In genomic region chr15:67914537-67915373, GRCh38 we compare ENCODE assay signal across 8 cellular contexts.
DNase-seq lines count a peak whose midpoint lies in the region; ATAC-seq and TF ChIP-seq lines count a peak whose summit lies in the region.

No MANE protein-coding gene starts in this region.

- H4K8ac ChIP-seq in neuronal stem cell (ENCODE audit: low read depth, low read length): no peak overlapping the region

- CTCF ChIA-PET in Caco-2 (lab: Charles Lee): interaction anchor here (0.7 to 2.4 kb wide), 9 partner anchors 31 to 240 kb away, joined by 3 to 11 read pairs (median 5); partner anchors contain the start of gene PIAS1
- CTCF ChIA-PET in activated CD4-positive, alpha-beta T cell treated with anti-CD3 and anti-CD28 coated beads, Interleukin-2, amount 10 ng/mL, durations not matched to agents 7 days and 5 days (lab: Charles Lee): no interaction called here

- no peak overlapping the region for H2BK12ac ChIP-seq in neuronal stem cell (ENCODE audit: low read length)

- TF ChIP-seq POLR2A in esophagus squamous epithelium (IDR thresholded peaks at IDR 0.05): no peak

- POLR2A ChIA-PET in Caco-2 (lab: Charles Lee): interaction anchor here (1.1 to 3.8 kb wide), 7 partner anchors 12 to 139 kb away, joined by 3 to 24 read pairs (median 6); partner anchors contain the start of gene PIAS1
- POLR2A ChIA-PET in activated CD4-positive, alpha-beta T cell treated with anti-CD3 and anti-CD28 coated beads, Interleukin-2, amount 10 ng/mL, durations not matched to agents 7 days and 5 days (lab: Charles Lee): no interaction called here

- H3K18ac ChIP-seq in neuronal stem cell (ENCODE audit: low read length): peak overlapping the region; percentile 32

- peaks cover 6% of the 10 kb centered on the region for H3K36me3 Mint-ChIP-seq in Caco-2 (ENCODE audit: insufficient read depth, unreplicated experiment)
- no peaks in the 10 kb centered on the region for H3K36me3 Mint-ChIP-seq in activated CD4-positive, alpha-beta T cell treated with anti-CD3 and anti-CD28 coated beads, Interleukin-2, amount 10 ng/mL, durations not matched to agents 7 days and 5 days (ENCODE audit: low read depth)

- H3K9ac ChIP-seq in neuronal stem cell (ENCODE audit: low read depth, low read length, poor library complexity): no peak overlapping the region

- no peak for ATAC-seq in GM19463 (IDR thresholded peaks at IDR 0.05; ENCODE audit: unreplicated experiment)

- peaks cover 9% of the 10 kb centered on the region for H3K9me3 ChIP-seq in Caco-2
- H3K9me3 ChIP-seq in esophagus squamous epithelium: peaks cover 0 to 6% (median 0%) of the 10 kb centered on the region in 3 donors
- peaks cover 2 to 5% of the 10 kb centered on the region in 2 donors for H3K9me3 ChIP-seq in neuronal stem cell (replicated peaks in 1 of 2; ENCODE audit: control insufficient read depth in 2 of 2, insufficient read depth in 1 of 2, low read depth in 1 of 2, low read length in 2 of 2)

- BruUV-seq in Caco-2 (replicated peaks; lab: Mats Ljungman, UMichigan): TSS peak; percentile 83

- no peak overlapping the region for H3K4ac ChIP-seq in neuronal stem cell (ENCODE audit: low read length)

- TF ChIP-seq CTCF in Caco-2 (IDR thresholded peaks at IDR 0.05; ENCODE audit: insufficient read depth in 1 of 2, low read depth in 1 of 2, low read length in 1 of 2, severe bottlenecking in 1 of 2, unreplicated experiment in 1 of 2) (no peak), esophagus squamous epithelium (IDR thresholded peaks at IDR 0.05) (no peak)

- no peaks in the 10 kb centered on the region for H3K9me3 Mint-ChIP-seq in Caco-2 (ENCODE audit: unreplicated experiment)
- peaks cover 17% of the 10 kb centered on the region for H3K9me3 Mint-ChIP-seq in activated CD4-positive, alpha-beta T cell treated with anti-CD3 and anti-CD28 coated beads, Interleukin-2, amount 10 ng/mL, durations not matched to agents 7 days and 5 days

- H2AFZ ChIP-seq in neuronal stem cell (ENCODE audit: low read length): peak overlapping the region; percentile 87

- H2BK5ac ChIP-seq in neuronal stem cell (ENCODE audit: low read length): no peak overlapping the region

- H2AK5ac ChIP-seq in neuronal stem cell (ENCODE audit: low read depth, low read length): no peak overlapping the region

- peaks cover 36% of the 10 kb centered on the region for H3K4me1 Mint-ChIP-seq in Caco-2 (ENCODE audit: low read depth, unreplicated experiment)
- H3K4me1 Mint-ChIP-seq in activated CD4-positive, alpha-beta T cell treated with anti-CD3 and anti-CD28 coated beads, Interleukin-2, amount 10 ng/mL, durations not matched to agents 7 days and 5 days: no peaks in the 10 kb centered on the region

- no peaks in the 10 kb centered on the region for H3K79me1 ChIP-seq in neuronal stem cell (ENCODE audit: low read depth, low read length)

- H3K36me3 ChIP-seq in Caco-2 (ENCODE audit: control insufficient read depth, insufficient read depth, low read length): no peaks in the 10 kb centered on the region
- H3K36me3 ChIP-seq in esophagus squamous epithelium: no peaks in the 10 kb centered on the region
- H3K36me3 ChIP-seq in neuronal stem cell (replicated peaks in 1 of 2; ENCODE audit: control insufficient read depth in 2 of 2, insufficient read depth in 2 of 2, low read length in 2 of 2): no peaks in the 10 kb centered on the region

- H3K27ac Mint-ChIP-seq in Caco-2 (ENCODE audit: unreplicated experiment): peak overlapping the region; percentile 72
- H3K27ac Mint-ChIP-seq in activated CD4-positive, alpha-beta T cell treated with anti-CD3 and anti-CD28 coated beads, Interleukin-2, amount 10 ng/mL, durations not matched to agents 7 days and 5 days: no peak overlapping the region

- DNase-seq in Caco-2 (peak; percentile 74), NCI-H510A treated with DMSO at 0.1 percent for 48 hours (lab: John Stamatoyannopoulos, UW) (peak; percentile 61), esophagus squamous epithelium (lab: John Stamatoyannopoulos, UW) (no peak), neuronal stem cell (ENCODE audit: low spot score) (peak; percentile 38)
- DNase-seq in stimulated activated CD8-positive, alpha-beta memory T cell treated with anti-CD3 and anti-CD28 coated beads, Interleukin-4, amount 100 ng/mL, for 48 hours: no peak
- DNase-seq in NK-92 treated with Interleukin-12 subunit alpha and Interleukin-12 subunit beta, amount 100 ng/mL, for 24 hours (lab: John Stamatoyannopoulos, UW): no peak
- no peak for DNase-seq in activated CD4-positive, alpha-beta T cell treated with anti-CD3 and anti-CD28 coated beads, Interleukin-2, amount 10 ng/mL, durations not matched to agents 7 days and 5 days

- H3K27ac ChIP-seq in esophagus squamous epithelium (peak overlapping the region; percentile 4 to 76 (median 74)), neuronal stem cell (replicated peaks; ENCODE audit: low read length) (peak overlapping the region; percentile 24)

- H4K91ac ChIP-seq in neuronal stem cell (ENCODE audit: low read depth, low read length, poor library complexity): no peak overlapping the region

- H3K4me2 ChIP-seq in neuronal stem cell (ENCODE audit: insufficient read depth, low read length, poor library complexity, severe bottlenecking): peak overlapping the region; percentile 14

- H3K4me3 ChIP-seq in Caco-2 (ENCODE audit: low read depth, low read length) (peak overlapping the region; percentile 14), esophagus squamous epithelium (no peak overlapping the region), neuronal stem cell (ENCODE audit: low read length in 2 of 2) (no peak overlapping the region)

- no peaks in the 10 kb centered on the region for H3K27me3 ChIP-seq in Caco-2 (replicated peaks; ENCODE audit: control insufficient read depth, insufficient read depth, low read length)
- H3K27me3 ChIP-seq in esophagus squamous epithelium: no peaks in the 10 kb centered on the region
- no peaks in the 10 kb centered on the region for H3K27me3 ChIP-seq in neuronal stem cell (ENCODE audit: control insufficient read depth in 3 of 3, insufficient read depth in 3 of 3, low read depth in 1 of 3, low read length in 3 of 3)

- no peak overlapping the region for H3K14ac ChIP-seq in neuronal stem cell (ENCODE audit: low read length)

- H3K27me3 Mint-ChIP-seq in Caco-2 (ENCODE audit: insufficient read depth, unreplicated experiment): no peaks in the 10 kb centered on the region
- H3K27me3 Mint-ChIP-seq in activated CD4-positive, alpha-beta T cell treated with anti-CD3 and anti-CD28 coated beads, Interleukin-2, amount 10 ng/mL, durations not matched to agents 7 days and 5 days: peaks cover 3% of the 10 kb centered on the region

- peaks cover 55% of the 10 kb centered on the region for H3K4me1 ChIP-seq in Caco-2
- peaks cover 0 to 38% (median 21%) of the 10 kb centered on the region in 3 donors for H3K4me1 ChIP-seq in esophagus squamous epithelium
- H3K4me1 ChIP-seq in neuronal stem cell (ENCODE audit: control insufficient read depth in 2 of 2, insufficient read depth in 1 of 2, low read depth in 1 of 2, low read length in 2 of 2): peaks cover 24 to 37% of the 10 kb centered on the region in 2 donors

- no peak overlapping the region for H2BK120ac ChIP-seq in neuronal stem cell (ENCODE audit: low read depth, low read length)

- 54 to 69% methylated on average over 6 of the region's 6 CpGs for WGBS in esophagus squamous epithelium, 2 donors
- WGBS in neuronal stem cell (ENCODE audit: extremely low coverage in 2 of 2, insufficient read length in 2 of 2, insufficient replicate concordance in 1 of 2), 2 donors: no CpG with 5 or more reads among the region's 6 CpGs

- intact Hi-C loops in Caco-2 (cut with micrococcal nuclease; ENCODE audit: unreplicated experiment) (loop anchor here (1.0 to 2.0 kb wide), 5 partner anchors 30 to 140 kb away; partner anchors contain the start of gene PIAS1), esophagus squamous epithelium (cut with DNase I) (no loop called here)

- H3K4me3 Mint-ChIP-seq in Caco-2 (ENCODE audit: unreplicated experiment): peak overlapping the region; percentile 64
- H3K4me3 Mint-ChIP-seq in activated CD4-positive, alpha-beta T cell treated with anti-CD3 and anti-CD28 coated beads, Interleukin-2, amount 10 ng/mL, durations not matched to agents 7 days and 5 days: no peak overlapping the region

- no peak overlapping the region for H2BK15ac ChIP-seq in neuronal stem cell (ENCODE audit: low read length)

- H3K23ac ChIP-seq in neuronal stem cell (ENCODE audit: low read depth, low read length, poor library complexity): no peak overlapping the region

Comparison
In these comparisons a context has a peak if more than half of its experiments do, and no peak if none do; other contexts are left out.
1. DNase-seq: peak in Caco-2 (2 of 2), NCI-H510A treated with DMSO at 0.1 percent for 48 hours (single experiment) and neuronal stem cell (single experiment); none in esophagus squamous epithelium (single experiment), stimulated activated CD8-positive, alpha-beta memory T cell treated with anti-CD3 and anti-CD28 coated beads, Interleukin-4, amount 100 ng/mL, for 48 hours (single experiment), NK-92 treated with Interleukin-12 subunit alpha and Interleukin-12 subunit beta, amount 100 ng/mL, for 24 hours (single experiment) and activated CD4-positive, alpha-beta T cell treated with anti-CD3 and anti-CD28 coated beads, Interleukin-2, amount 10 ng/mL, durations not matched to agents 7 days and 5 days (single experiment).